Comparison of ENCODE assay signal across 22 cellular contexts in the genomic region with DNA sequence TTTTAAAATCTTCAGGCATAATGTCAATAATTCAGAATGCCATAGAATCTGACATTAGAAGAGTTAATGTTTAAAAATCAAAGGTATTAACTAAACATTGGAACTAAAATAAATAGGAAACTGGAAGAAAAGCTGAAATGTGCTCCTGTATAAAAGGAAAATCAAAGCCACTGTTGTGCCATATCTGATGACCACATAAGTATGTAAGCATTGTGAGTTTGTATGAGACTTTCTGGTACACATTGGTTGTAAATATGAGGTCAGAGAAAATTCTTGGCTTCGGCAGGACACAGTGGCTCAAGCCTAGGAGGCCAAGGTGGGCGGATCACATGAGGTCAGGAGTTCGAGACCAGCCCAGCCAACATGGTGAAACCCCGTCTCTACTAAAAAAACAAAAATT. TPM values are rescaled to one million over a fixed set of nuclear protein-coding genes. Genes with fewer than 3 reads are reported as not detected.
DNase-seq lines count a peak whose midpoint lies in the region; ATAC-seq, FAIRE-seq and TF ChIP-seq lines count a peak whose summit lies in the region.
"Had no signal": no experiment of that assay in that cellular context is flagged by ENCODE, and none has a peak within 500 bp of the region (broad histone marks: within the 10 kb centered on the region; RNA-seq: fewer than 3 reads in every experiment).

No MANE protein-coding gene starts in this region.

- no peaks in the 10 kb centered on the region for H3K36me3 ChIP-seq in ACC112 (ENCODE audit: insufficient read depth, low read length)
- H3K36me3 ChIP-seq in SK-N-MC (ENCODE audit: insufficient read depth, low read length), result no peaks in the 10 kb centered on the region
- H3K36me3 ChIP-seq in pancreas, result no peaks in the 10 kb centered on the region
- H3K36me3 ChIP-seq: BLaER1 had no signal

- no peak for TF ChIP-seq CTCF in pancreas (IDR thresholded peaks at IDR 0.05)

- peak; percentile 53 to 72 (median 68) for ATAC-seq in pancreas
- ATAC-seq in HG03520 (IDR thresholded peaks at IDR 0.05; ENCODE audit: unreplicated experiment), result no peak
- ATAC-seq: CD8-positive, alpha-beta T cell; HCT116 had no signal

- H3K27ac ChIP-seq in ACC112 (ENCODE audit: low read depth, low read length) (peak overlapping the region; percentile 68), SK-N-MC (peak overlapping the region; percentile 99), pancreas (no peak overlapping the region)
- H3K27ac ChIP-seq: BLaER1 had no signal

- H3K4me1 ChIP-seq in ACC112 (ENCODE audit: control insufficient read depth, insufficient read depth, low read length, unreplicated experiment) (peaks cover 22% of the 10 kb centered on the region), pancreas (peaks cover 0 to 7% (median 0%) of the 10 kb centered on the region in 3 donors)
- H3K4me1 ChIP-seq: BLaER1 had no signal

- no peaks in the 10 kb centered on the region for H3K9me3 ChIP-seq in SK-N-MC (ENCODE audit: low read depth, low read length)
- H3K9me3 ChIP-seq in pancreas, result no peaks in the 10 kb centered on the region
- H3K9me3 ChIP-seq: BLaER1 had no signal

- H3K4me3 ChIP-seq in ACC112 (ENCODE audit: low read depth, low read length) (no peak overlapping the region), SK-N-MC (peak overlapping the region; percentile 49), pancreas (no peak overlapping the region)
- H3K4me3 ChIP-seq: BLaER1 had no signal

- WGBS in pancreas, 2 donors, result 65 to 73% methylated on average over 4 of the region's 4 CpGs

- no peak for FAIRE-seq in pancreas (lab: Jason Lieb, UNC)
- FAIRE-seq: A204.1, GM12878 had no signal

- H3K9ac ChIP-seq in SK-N-MC (ENCODE audit: insufficient read length), result peak overlapping the region; percentile 61
- H3K9ac ChIP-seq: BLaER1 had no signal

- intact Hi-C loops in pancreas (cut with DNase I), result loop anchor here in 1 of 3 donors (5.0 kb wide), 1 partner anchor 61 kb away; no protein-coding TSS in a partner anchor

- no peaks in the 10 kb centered on the region for H3K79me2 ChIP-seq in ACC112 (ENCODE audit: control insufficient read depth, insufficient read depth, low read length, unreplicated experiment)

- no peak overlapping the region for H2AFZ ChIP-seq in ACC112 (ENCODE audit: low read length, unreplicated experiment)

- DNase-seq in SK-N-MC (ENCODE audit: low read depth, low spot score), result no peak
- peak; percentile 42 for DNase-seq in fibroblast of gingiva (ENCODE audit: low read depth)
- no peak for DNase-seq in pancreas
- no peak for DNase-seq in activated effector memory CD4-positive, alpha-beta T cell treated with Interleukin-2 at 50 U/mL for 16 hours
- DNase-seq in NCI-H2196 (lab: John Stamatoyannopoulos, UW; ENCODE audit: unreplicated experiment), result no peak
- DNase-seq in NCI-H748 (lab: John Stamatoyannopoulos, UW; ENCODE audit: unreplicated experiment), result no peak
- DNase-seq: Calu3; CD8-positive, alpha-beta T cell; DMS53; GOT3; NCI-H1417; NCI-H187; NCI-H2107; NCI-H524; RPMI8226; SIG-M5 had no signal

- H3K27me3 ChIP-seq in ACC112 (ENCODE audit: insufficient read depth, low read length) (no peaks in the 10 kb centered on the region), pancreas (no peaks in the 10 kb centered on the region)
- H3K27me3 ChIP-seq: BLaER1 had no signal

RNA-seq across cellular contexts. Expression of a gene that starts 48.3 kb away (rescaled TPM):
- 10 to 100 TPM; 23.7 to 44.8 (median 29.7) TPM for total RNA-seq in pancreas
- polyA plus RNA-seq in pancreas, result 10 to 100 TPM; 10.9 to 11.4 TPM

Comparison
In these comparisons a context has a peak if more than half of its experiments do, and no peak if none do; other contexts are left out.
1. H3K27ac ChIP-seq: peak in ACC112 (single experiment) and SK-N-MC (single experiment); none in pancreas (0 of 4).